Comparison of ENCODE assay signal across 1 cellular context in genomic region chr3:14416453-14416852, GRCh38.
TF ChIP-seq lines count a peak whose summit lies in the region.

No MANE protein-coding gene starts in this region.

TF ChIP-seq in WTC11, 78 proteins besides CTCF, POLR2A, EP300 and RAD21:
- TF ChIP-seq IRF1 (CRISPR knock-in tag; IDR thresholded peaks at IDR 0.05) (no peak), RELA (CRISPR knock-in tag; IDR thresholded peaks at IDR 0.05; ENCODE audit: borderline replicate concordance) (no peak), KAT7 (CRISPR knock-in tag; IDR thresholded peaks at IDR 0.05; ENCODE audit: borderline replicate concordance) (no peak)
